8 cellular contexts compared by ENCODE assay signal in the genomic region with DNA sequence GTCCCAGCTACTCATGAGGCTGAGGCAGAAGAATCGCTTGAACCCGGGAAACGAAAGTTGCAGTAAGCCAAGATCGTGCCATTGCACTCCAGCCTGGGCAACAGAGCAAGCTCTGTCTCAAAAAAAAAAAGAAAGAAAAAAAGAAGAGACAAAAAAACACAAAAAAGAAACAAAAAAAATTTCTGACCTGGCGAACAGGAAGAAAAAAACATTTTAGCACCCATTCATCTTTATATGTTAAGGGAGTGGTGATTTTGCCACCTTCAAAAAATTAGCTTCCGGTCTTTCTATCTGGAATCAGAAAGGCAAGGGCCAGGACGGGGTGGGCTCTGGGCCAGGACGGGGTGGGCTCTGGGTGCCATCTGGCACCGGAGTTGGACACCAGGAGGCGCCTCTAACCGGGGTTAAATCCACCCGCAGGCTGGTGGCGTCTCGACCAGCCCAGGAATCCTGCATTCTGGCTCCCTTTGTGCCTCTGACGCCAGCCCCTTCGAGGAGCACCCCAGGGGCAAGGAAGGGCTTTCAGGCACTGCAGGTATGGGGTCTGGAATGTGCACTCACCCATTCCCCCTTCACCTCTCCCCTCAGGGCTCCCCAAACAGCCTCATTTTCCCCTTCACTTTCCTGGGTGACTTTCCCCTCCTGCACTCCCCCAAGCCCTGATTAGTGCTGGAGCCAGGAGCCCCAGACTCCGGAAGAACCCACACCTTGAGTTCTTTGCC. TPM values are rescaled to one million over a fixed set of nuclear protein-coding genes. Genes with fewer than 3 reads are reported as not detected.
DNase-seq lines count a peak whose midpoint lies in the region; ATAC-seq and TF ChIP-seq lines count a peak whose summit lies in the region.

No MANE protein-coding gene starts in this region.

- peak; percentile 72 to 84 for TF ChIP-seq RAD21 in liver (IDR thresholded peaks at IDR 0.05)

- no peaks in the 10 kb centered on the region for H3K9me3 Mint-ChIP-seq in activated CD4-positive, alpha-beta T cell treated with anti-CD3 and anti-CD28 coated beads for 36 hours (ENCODE audit: low read depth)
- H3K9me3 Mint-ChIP-seq in chondrocyte (ENCODE audit: low read depth), result no peaks in the 10 kb centered on the region

- no peaks in the 10 kb centered on the region for H3K9me3 ChIP-seq in liver (ENCODE audit: control insufficient read depth in 4 of 4, low read length in 3 of 4)

- intact Hi-C loops in activated CD4-positive, alpha-beta T cell treated with anti-CD3 and anti-CD28 coated beads for 36 hours (cut with DNase I, micrococcal nuclease), result loop anchor here (1.0 to 2.0 kb wide), 3 partner anchors 48 to 188 kb away; no protein-coding TSS in a partner anchor

- POLR2A ChIA-PET in activated CD4-positive, alpha-beta T cell treated with anti-CD3 and anti-CD28 coated beads for 36 hours (lab: Charles Lee), result interaction anchor here (1.0 to 2.5 kb wide), 3 partner anchors 11 to 78 kb away, joined by 3 to 8 read pairs (median 3); a partner anchor contains a TSS

- peak overlapping the region; percentile 31 for H3K4me3 Mint-ChIP-seq in activated CD4-positive, alpha-beta T cell treated with anti-CD3 and anti-CD28 coated beads for 36 hours
- H3K4me3 Mint-ChIP-seq in chondrocyte (ENCODE audit: unreplicated experiment), result no peak overlapping the region

- no peaks in the 10 kb centered on the region for H3K36me3 ChIP-seq in liver (ENCODE audit: control insufficient read depth in 4 of 4, insufficient read depth in 3 of 4, low read depth in 1 of 4, low read length in 3 of 4)

- H3K36me3 Mint-ChIP-seq in activated CD4-positive, alpha-beta T cell treated with anti-CD3 and anti-CD28 coated beads for 36 hours (ENCODE audit: low read depth), result no peaks in the 10 kb centered on the region
- H3K36me3 Mint-ChIP-seq in chondrocyte (ENCODE audit: low read depth), result no peaks in the 10 kb centered on the region

- peak overlapping the region; percentile 66 for H3K27ac Mint-ChIP-seq in activated CD4-positive, alpha-beta T cell treated with anti-CD3 and anti-CD28 coated beads for 36 hours
- H3K27ac Mint-ChIP-seq in chondrocyte (ENCODE audit: unreplicated experiment), result peak overlapping the region; percentile 83

- DNase-seq in GDM1 (lab: John Stamatoyannopoulos, UW) (peak; percentile 58), NCI-H1105 treated with DMSO at 0.1 percent for 48 hours (lab: John Stamatoyannopoulos, UW) (peak; percentile 15), chondrocyte (ENCODE audit: low spot score) (no peak)
- DNase-seq in activated CD4-positive, alpha-beta T cell treated with anti-CD3 and anti-CD28 coated beads for 36 hours, result peak; percentile 88
- DNase-seq in stimulated activated CD4-positive, alpha-beta T cell treated with anti-CD3 and anti-CD28 coated beads, TNF-alpha, amount 100 ng/mL, for 4 hours (ENCODE audit: low read depth in 3 of 3), result peak; percentile 54 to 58 (median 57)

- H3K9ac ChIP-seq in liver (ENCODE audit: low read depth in 1 of 2, low read length in 2 of 2), result peak overlapping the region in 1 of 2 donors; percentile 13

- 26% methylated on average over 17 of the region's 17 CpGs for WGBS in liver

- no peaks in the 10 kb centered on the region for H3K27me3 ChIP-seq in liver (ENCODE audit: control insufficient read depth in 4 of 4, insufficient read depth in 4 of 4, low read length in 3 of 4)

- CTCF ChIA-PET in activated CD4-positive, alpha-beta T cell treated with anti-CD3 and anti-CD28 coated beads for 36 hours (lab: Charles Lee), result interaction anchor here (0.5 to 8.4 kb wide), 13 partner anchors 10 to 1518 kb away, joined by 3 to 105 read pairs (median 3); a partner anchor contains a TSS

- peaks cover 0 to 5% (median 2%) of the 10 kb centered on the region in 4 donors for H3K4me1 ChIP-seq in liver (ENCODE audit: control insufficient read depth in 4 of 4, insufficient read depth in 4 of 4, low read length in 3 of 4)

- TF ChIP-seq CTCF in chondrocyte (IDR thresholded peaks at IDR 0.05) (peak; percentile 88), liver (IDR thresholded peaks at IDR 0.05; ENCODE audit: low read depth, low read length, missing input control) (peak; percentile 51)

- H3K27me3 Mint-ChIP-seq in activated CD4-positive, alpha-beta T cell treated with anti-CD3 and anti-CD28 coated beads for 36 hours, result no peaks in the 10 kb centered on the region
- no peaks in the 10 kb centered on the region for H3K27me3 Mint-ChIP-seq in chondrocyte (ENCODE audit: low read depth)

- H3K4me3 ChIP-seq in liver (ENCODE audit: low read depth in 1 of 3, low read length in 3 of 3), result no peak overlapping the region

- H3K27ac ChIP-seq in liver (ENCODE audit: low read depth in 1 of 2, low read length in 2 of 2), result no peak overlapping the region

- peaks cover 45% of the 10 kb centered on the region for H3K4me1 Mint-ChIP-seq in activated CD4-positive, alpha-beta T cell treated with anti-CD3 and anti-CD28 coated beads for 36 hours
- peaks cover 64% of the 10 kb centered on the region for H3K4me1 Mint-ChIP-seq in chondrocyte (ENCODE audit: low read depth)

- peak; percentile 84 for ATAC-seq in activated CD4-positive, alpha-beta T cell treated with anti-CD3 and anti-CD28 coated beads for 36 hours
- ATAC-seq in HG03565 (IDR thresholded peaks at IDR 0.05; ENCODE audit: unreplicated experiment) (no peak), HG03045 (IDR thresholded peaks at IDR 0.05; ENCODE audit: unreplicated experiment) (no peak)

TF ChIP-seq in liver, 16 proteins besides CTCF, POLR2A, EP300 and RAD21:
- TF ChIP-seq HNF4A (conservative IDR thresholded peaks at IDR 0.05) (no peak), GABPA (IDR thresholded peaks at IDR 0.05 in 1 of 2, conservative IDR thresholded peaks at IDR 0.05 in 1 of 2) (no peak)
- TF ChIP-seq, protein P1, sequence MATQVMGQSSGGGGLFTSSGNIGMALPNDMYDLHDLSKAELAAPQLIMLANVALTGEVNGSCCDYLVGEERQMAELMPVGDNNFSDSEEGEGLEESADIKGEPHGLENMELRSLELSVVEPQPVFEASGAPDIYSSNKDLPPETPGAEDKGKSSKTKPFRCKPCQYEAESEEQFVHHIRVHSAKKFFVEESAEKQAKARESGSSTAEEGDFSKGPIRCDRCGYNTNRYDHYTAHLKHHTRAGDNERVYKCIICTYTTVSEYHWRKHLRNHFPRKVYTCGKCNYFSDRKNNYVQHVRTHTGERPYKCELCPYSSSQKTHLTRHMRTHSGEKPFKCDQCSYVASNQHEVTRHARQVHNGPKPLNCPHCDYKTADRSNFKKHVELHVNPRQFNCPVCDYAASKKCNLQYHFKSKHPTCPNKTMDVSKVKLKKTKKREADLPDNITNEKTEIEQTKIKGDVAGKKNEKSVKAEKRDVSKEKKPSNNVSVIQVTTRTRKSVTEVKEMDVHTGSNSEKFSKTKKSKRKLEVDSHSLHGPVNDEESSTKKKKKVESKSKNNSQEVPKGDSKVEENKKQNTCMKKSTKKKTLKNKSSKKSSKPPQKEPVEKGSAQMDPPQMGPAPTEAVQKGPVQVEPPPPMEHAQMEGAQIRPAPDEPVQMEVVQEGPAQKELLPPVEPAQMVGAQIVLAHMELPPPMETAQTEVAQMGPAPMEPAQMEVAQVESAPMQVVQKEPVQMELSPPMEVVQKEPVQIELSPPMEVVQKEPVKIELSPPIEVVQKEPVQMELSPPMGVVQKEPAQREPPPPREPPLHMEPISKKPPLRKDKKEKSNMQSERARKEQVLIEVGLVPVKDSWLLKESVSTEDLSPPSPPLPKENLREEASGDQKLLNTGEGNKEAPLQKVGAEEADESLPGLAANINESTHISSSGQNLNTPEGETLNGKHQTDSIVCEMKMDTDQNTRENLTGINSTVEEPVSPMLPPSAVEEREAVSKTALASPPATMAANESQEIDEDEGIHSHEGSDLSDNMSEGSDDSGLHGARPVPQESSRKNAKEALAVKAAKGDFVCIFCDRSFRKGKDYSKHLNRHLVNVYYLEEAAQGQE (IDR thresholded peaks at IDR 0.05), result no peak

RNA-seq across cellular contexts. Expression of a gene that starts 10.4 kb away (rescaled TPM):
- total RNA-seq in activated CD4-positive, alpha-beta T cell treated with anti-CD3 and anti-CD28 coated beads for 36 hours, result 1 to 10 TPM; 5.6 to 5.8 TPM
- total RNA-seq in chondrocyte (6.8 to 10.6 TPM (median 9.5 TPM) in 3 replicates), liver (1 to 10 TPM; 1.6 to 2.2 TPM)
- polyA plus RNA-seq in liver, result under 1 TPM; 0.14 to 0.75 TPM

RNA-seq across cellular contexts. Expression of a gene that starts 10.6 kb away (rescaled TPM):
- total RNA-seq in activated CD4-positive, alpha-beta T cell treated with anti-CD3 and anti-CD28 coated beads for 36 hours, result 100 to 1,000 TPM; 115 to 142 TPM
- total RNA-seq in chondrocyte, result 71.2 to 91.5 TPM (median 75.7 TPM) in 3 replicates
- total RNA-seq in liver, result 10 to 100 TPM; 18.5 to 35.8 TPM
- polyA plus RNA-seq in liver, result 10 to 100 TPM; 83.2 to 88.5 TPM

RNA-seq across cellular contexts. Expression of a gene that starts 20.6 kb away (rescaled TPM):
- 10 to 100 TPM; 35.9 to 39.9 TPM for total RNA-seq in activated CD4-positive, alpha-beta T cell treated with anti-CD3 and anti-CD28 coated beads for 36 hours
- 18.7 to 25.4 TPM (median 20.2 TPM) in 3 replicates for total RNA-seq in chondrocyte
- 10 to 100 TPM; 17.1 to 50.0 TPM for total RNA-seq in liver
- 10 to 100 TPM; 16.3 to 18.2 TPM for polyA plus RNA-seq in liver
